ENCODE assay signal across 8 cellular contexts in genomic region chr9:87498046-87498815, GRCh38. TPM values are rescaled to one million over a fixed set of nuclear protein-coding genes. Genes with fewer than 3 reads are reported as not detected.
DNase-seq lines count a peak whose midpoint lies in the region; ATAC-seq, FAIRE-seq and TF ChIP-seq lines count a peak whose summit lies in the region.

No MANE protein-coding gene starts in this region.

- H3K4me1 Mint-ChIP-seq in Calu3 (ENCODE audit: low read depth, unreplicated experiment) (peaks cover 25% of the 10 kb centered on the region), astrocyte (ENCODE audit: low read depth, unreplicated experiment) (peaks cover 14% of the 10 kb centered on the region)

- H3K27ac Mint-ChIP-seq in Calu3 (ENCODE audit: unreplicated experiment) = peak overlapping the region; percentile 50
- H3K27ac Mint-ChIP-seq in astrocyte (ENCODE audit: unreplicated experiment) = no peak overlapping the region

- CTCF ChIA-PET in Calu3 (lab: Charles Lee) = interaction anchor here (0.7 to 1.5 kb wide), 9 partner anchors 8 to 162 kb away, joined by 3 to 7 read pairs (median 5); no protein-coding TSS in a partner anchor

- TF ChIP-seq CTCF in Calu3 (IDR thresholded peaks at IDR 0.05; ENCODE audit: unreplicated experiment) (no peak), astrocyte (IDR thresholded peaks at IDR 0.05; ENCODE audit: insufficient read depth, low read depth, low read length) (no peak)

- H3K9me3 Mint-ChIP-seq in Calu3 (ENCODE audit: low read depth, unreplicated experiment) (no peaks in the 10 kb centered on the region), astrocyte (ENCODE audit: unreplicated experiment) (no peaks in the 10 kb centered on the region)

- H3K27me3 ChIP-seq in astrocyte (ENCODE audit: insufficient read depth, low read length) (peaks cover 5% of the 10 kb centered on the region), iPS-15b (ENCODE audit: control insufficient read depth, insufficient read depth, low read length) (peaks cover 4% of the 10 kb centered on the region)

- FAIRE-seq in astrocyte (lab: Jason Lieb, UNC) = no peak

- peaks cover 18% of the 10 kb centered on the region for H3K79me2 ChIP-seq in astrocyte (ENCODE audit: insufficient read depth, low read length)

- H3K9ac ChIP-seq in astrocyte (ENCODE audit: low read length) = peak overlapping the region; percentile 70
- H3K9ac ChIP-seq in iPS-15b (ENCODE audit: low read depth, low read length) = peak overlapping the region; percentile 83

- H3K36me3 ChIP-seq in astrocyte (ENCODE audit: insufficient read depth, low read length) = no peaks in the 10 kb centered on the region
- H3K36me3 ChIP-seq in iPS-15b (ENCODE audit: control insufficient read depth, insufficient read depth, low read length) = no peaks in the 10 kb centered on the region

- no peaks in the 10 kb centered on the region for H4K20me1 ChIP-seq in astrocyte (ENCODE audit: insufficient read depth, low read length)

- H3K27me3 Mint-ChIP-seq in Calu3 (ENCODE audit: unreplicated experiment) = no peaks in the 10 kb centered on the region
- peaks cover 4% of the 10 kb centered on the region for H3K27me3 Mint-ChIP-seq in astrocyte (ENCODE audit: low read depth, unreplicated experiment)

- H3K27ac ChIP-seq in astrocyte (ENCODE audit: low read depth, low read length) = no peak overlapping the region

- H3K4me2 ChIP-seq in astrocyte (ENCODE audit: low read length) = peak overlapping the region; percentile 91

- H3K4me3 Mint-ChIP-seq in Calu3 (ENCODE audit: low read depth, unreplicated experiment) = peak overlapping the region; percentile 91
- H3K4me3 Mint-ChIP-seq in astrocyte (ENCODE audit: unreplicated experiment) = peak overlapping the region; percentile 91

- peak overlapping the region; percentile 97 for H2AFZ ChIP-seq in astrocyte (ENCODE audit: low read depth, low read length)

- no TSS peak for BruUV-seq in Calu3 (replicated peaks; lab: Mats Ljungman, UMichigan)

- H3K9me3 ChIP-seq in astrocyte (ENCODE audit: insufficient read depth, low read depth, low read length) (no peaks in the 10 kb centered on the region), iPS-15b (ENCODE audit: control insufficient read depth, insufficient read depth, low read length) (no peaks in the 10 kb centered on the region)

- DNase-seq in Calu3 (peak; percentile 51), LHCN-M2 (ENCODE audit: low read depth) (peak; percentile 58), astrocyte (ENCODE audit: low read depth) (peak; percentile 34), retina (peak; percentile 95), MV-4-11 (lab: John Stamatoyannopoulos, UW) (no peak), COR-L47 (lab: John Stamatoyannopoulos, UW) (no peak)

- peak; percentile 22 for ATAC-seq in GM19395 (IDR thresholded peaks at IDR 0.05; ENCODE audit: unreplicated experiment)

- intact Hi-C loops in Calu3 (cut with micrococcal nuclease; ENCODE audit: unreplicated experiment) = loop anchor here (2.0 kb wide), 1 partner anchor 91 kb away; no protein-coding TSS in a partner anchor

- H3K4me3 ChIP-seq in astrocyte (ENCODE audit: insufficient read depth, low read depth, low read length) = peak overlapping the region; percentile 71
- peak overlapping the region; percentile 78 for H3K4me3 ChIP-seq in iPS-15b (ENCODE audit: low read depth, low read length)

- H3K4me1 ChIP-seq in astrocyte (ENCODE audit: insufficient read depth, low read length) (peaks cover 3% of the 10 kb centered on the region), iPS-15b (ENCODE audit: control insufficient read depth, insufficient read depth, low read length) (no peaks in the 10 kb centered on the region)

- peaks cover 52% of the 10 kb centered on the region for H3K36me3 Mint-ChIP-seq in Calu3 (ENCODE audit: insufficient read depth, unreplicated experiment)
- H3K36me3 Mint-ChIP-seq in astrocyte (ENCODE audit: low read depth, unreplicated experiment) = no peaks in the 10 kb centered on the region

RNA-seq across cellular contexts. Expression of gene DAPK1, which starts 0.6 kb away (rescaled TPM):
- 133 and 166 TPM in 2 replicates for total RNA-seq in Calu3 (2022)
- 19.7 and 26.6 TPM in 2 replicates for total RNA-seq in LHCN-M2 (2014; rRNA removed)
- polyA plus RNA-seq in LHCN-M2 (2012) = 36.3 TPM
- 31.1 and 35.1 TPM in 2 replicates for total RNA-seq in astrocyte

Comparison
In these comparisons a context has a peak if more than half of its experiments do, and no peak if none do; other contexts are left out.
1. DNase-seq: peak in Calu3 (single experiment), LHCN-M2 (single experiment), astrocyte (single experiment) and retina (single experiment); none in MV-4-11 (single experiment) and COR-L47 (single experiment).